In the genomic region with DNA sequence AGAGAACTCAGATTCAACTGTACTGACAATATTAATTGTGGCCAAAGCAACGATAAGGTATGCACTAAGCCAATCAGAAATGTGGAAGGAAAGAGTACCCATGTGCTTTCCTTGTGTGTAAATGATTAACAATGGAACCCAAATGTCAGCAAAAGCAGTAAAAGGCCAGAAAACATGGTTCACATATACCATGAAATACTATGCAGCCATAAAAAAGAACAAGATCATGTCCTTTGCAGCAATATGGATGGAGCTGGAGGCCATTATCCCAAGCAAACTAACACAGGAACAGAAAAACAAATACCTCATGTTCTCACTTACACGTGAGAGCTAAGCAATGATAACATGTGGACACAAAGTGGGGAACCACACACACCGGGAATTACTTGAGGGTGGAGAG, we compare ENCODE assay signal across 7 cellular contexts.
"Had no signal": no experiment of that assay in that cellular context is flagged by ENCODE, and none has a peak within 500 bp of the region (broad histone marks: within the 10 kb centered on the region; RNA-seq: fewer than 3 reads in every experiment).

No MANE protein-coding gene starts in this region.

- FAIRE-seq: HTR-8/SVneo had no signal

- H3K36me3 ChIP-seq: HAP-1 had no signal

- H3K9ac ChIP-seq: GM23248 had no signal

- DNase-seq: GM23248, GOT3, H7, KG1 had no signal

- H2AFZ ChIP-seq: GM23248 had no signal

- H3K4me1 ChIP-seq: HAP-1 had no signal

- H3K4me3 ChIP-seq: GM23248, HAP-1 had no signal

- H3K27ac ChIP-seq: GM23248 had no signal

- H3K9me3 ChIP-seq: HAP-1 had no signal

- ATAC-seq: HCT116 had no signal
